ENCODE assay signal across 11 cellular contexts in genomic region chr16:81863630-81864352, GRCh38.
DNase-seq lines count a peak whose midpoint lies in the region; ATAC-seq lines count a peak whose summit lies in the region.
"Had no signal": no experiment of that assay in that cellular context is flagged by ENCODE, and none has a peak within 500 bp of the region (broad histone marks: within the 10 kb centered on the region; RNA-seq: fewer than 3 reads in every experiment).

No MANE protein-coding gene starts in this region.

- H3K4me1 ChIP-seq in Karpas-422 (ENCODE audit: low read length): peaks cover 96% of the 10 kb centered on the region

- H3K4me2 ChIP-seq in Karpas-422 (ENCODE audit: low read depth, low read length, poor library complexity, severe bottlenecking): peak overlapping the region; percentile 87

- no peak overlapping the region for H2AFZ ChIP-seq in Karpas-422 (ENCODE audit: low read length)

- H3K4me1 Mint-ChIP-seq in stimulated activated naive B cell treated with anti-CD40 and anti-IgM and Interleukin-4, amounts not matched to agents 10 μg/mL and 1 μg/mL and 100 μg/mL, for 72 hours: peaks cover 53 to 75% of the 10 kb centered on the region in 2 donors

- peak overlapping the region; percentile 99 for H3K27ac ChIP-seq in Karpas-422 (ENCODE audit: low read length)

- peak overlapping the region; percentile 82 for H3K9ac ChIP-seq in Karpas-422 (ENCODE audit: low read length)

- H3K9me3 Mint-ChIP-seq in stimulated activated naive B cell treated with anti-CD40 and anti-IgM and Interleukin-4, amounts not matched to agents 10 μg/mL and 1 μg/mL and 100 μg/mL, for 72 hours: no peaks in the 10 kb centered on the region
- H3K9me3 Mint-ChIP-seq: nephron had no signal

- H3K9me2 ChIP-seq in Karpas-422 (replicated peaks; ENCODE audit: insufficient read depth, low read length): no peaks in the 10 kb centered on the region

- peaks cover 35% of the 10 kb centered on the region for H3K79me2 ChIP-seq in Karpas-422 (ENCODE audit: low read length)

- H4K20me1 ChIP-seq in Karpas-422 (ENCODE audit: insufficient read depth, low read depth, low read length): no peaks in the 10 kb centered on the region

- no peaks in the 10 kb centered on the region for H3K27me3 ChIP-seq in Karpas-422 (ENCODE audit: low read length)

- DNase-seq in NCI-H510A treated with DMSO at 0.1 percent for 48 hours (lab: John Stamatoyannopoulos, UW) (peak; percentile 35), NCI-H510A (lab: John Stamatoyannopoulos, UW) (no peak), Karpas-422 (peak; percentile 97), NCI-H446 treated with DMSO at 0.1 percent for 48 hours (lab: John Stamatoyannopoulos, UW) (no peak), glomerular visceral epithelial cell (ENCODE audit: extremely low spot score) (no peak)
- peak; percentile 39 for DNase-seq in stimulated activated naive B cell treated with anti-CD40 and anti-IgM and Interleukin-4, amounts not matched to agents 10 μg/mL and 1 μg/mL and 100 μg/mL, for 72 hours
- no peak for DNase-seq in stimulated activated naive CD8-positive, alpha-beta T cell treated with anti-CD3 and anti-CD28 coated beads, Interleukin-15, Interleukin-2, amounts not matched to agents 100 U/mL and 50 U/mL, for 24 hours
- DNase-seq: ACHN, NCI-H2029 had no signal

- no peaks in the 10 kb centered on the region for H3K9me3 ChIP-seq in Karpas-422 (ENCODE audit: low read length)

- H3K27ac Mint-ChIP-seq in stimulated activated naive B cell treated with anti-CD40 and anti-IgM and Interleukin-4, amounts not matched to agents 10 μg/mL and 1 μg/mL and 100 μg/mL, for 72 hours: peak overlapping the region; percentile 44

- H3K4me3 Mint-ChIP-seq in stimulated activated naive B cell treated with anti-CD40 and anti-IgM and Interleukin-4, amounts not matched to agents 10 μg/mL and 1 μg/mL and 100 μg/mL, for 72 hours: peak overlapping the region; percentile 60 to 71
- H3K4me3 Mint-ChIP-seq: nephron had no signal

- H3K27me3 Mint-ChIP-seq in stimulated activated naive B cell treated with anti-CD40 and anti-IgM and Interleukin-4, amounts not matched to agents 10 μg/mL and 1 μg/mL and 100 μg/mL, for 72 hours: no peaks in the 10 kb centered on the region

- H3K4me3 ChIP-seq in Karpas-422 (ENCODE audit: low read length): peak overlapping the region; percentile 46

- peaks cover 56 to 74% of the 10 kb centered on the region in 2 donors for H3K36me3 Mint-ChIP-seq in stimulated activated naive B cell treated with anti-CD40 and anti-IgM and Interleukin-4, amounts not matched to agents 10 μg/mL and 1 μg/mL and 100 μg/mL, for 72 hours

- peaks cover 50% of the 10 kb centered on the region for H3K36me3 ChIP-seq in Karpas-422 (ENCODE audit: insufficient read depth, low read length)

- ATAC-seq in HG02763 (IDR thresholded peaks at IDR 0.05; ENCODE audit: unreplicated experiment): peak; percentile 66
- peak; percentile 65 to 69 for ATAC-seq in stimulated activated naive B cell treated with anti-CD40 and anti-IgM and Interleukin-4, amounts not matched to agents 10 μg/mL and 1 μg/mL and 100 μg/mL, for 72 hours (replicated peaks)
- ATAC-seq in stimulated activated naive CD8-positive, alpha-beta T cell treated with anti-CD3 and anti-CD28 coated beads, Interleukin-15, Interleukin-2, amounts not matched to agents 100 U/mL and 50 U/mL, for 24 hours: no peak

Comparison
In these comparisons a context has a peak if more than half of its experiments do, and no peak if none do; other contexts are left out.
1. DNase-seq: peak in NCI-H510A treated with DMSO at 0.1 percent for 48 hours (single experiment), Karpas-422 (single experiment) and stimulated activated naive B cell treated with anti-CD40 and anti-IgM and Interleukin-4, amounts not matched to agents 10 μg/mL and 1 μg/mL and 100 μg/mL, for 72 hours (single experiment); none in NCI-H510A (single experiment), NCI-H446 treated with DMSO at 0.1 percent for 48 hours (single experiment), glomerular visceral epithelial cell (single experiment) and stimulated activated naive CD8-positive, alpha-beta T cell treated with anti-CD3 and anti-CD28 coated beads, Interleukin-15, Interleukin-2, amounts not matched to agents 100 U/mL and 50 U/mL, for 24 hours (single experiment).